ENCODE assay signal across 8 cellular contexts in the genomic region with DNA sequence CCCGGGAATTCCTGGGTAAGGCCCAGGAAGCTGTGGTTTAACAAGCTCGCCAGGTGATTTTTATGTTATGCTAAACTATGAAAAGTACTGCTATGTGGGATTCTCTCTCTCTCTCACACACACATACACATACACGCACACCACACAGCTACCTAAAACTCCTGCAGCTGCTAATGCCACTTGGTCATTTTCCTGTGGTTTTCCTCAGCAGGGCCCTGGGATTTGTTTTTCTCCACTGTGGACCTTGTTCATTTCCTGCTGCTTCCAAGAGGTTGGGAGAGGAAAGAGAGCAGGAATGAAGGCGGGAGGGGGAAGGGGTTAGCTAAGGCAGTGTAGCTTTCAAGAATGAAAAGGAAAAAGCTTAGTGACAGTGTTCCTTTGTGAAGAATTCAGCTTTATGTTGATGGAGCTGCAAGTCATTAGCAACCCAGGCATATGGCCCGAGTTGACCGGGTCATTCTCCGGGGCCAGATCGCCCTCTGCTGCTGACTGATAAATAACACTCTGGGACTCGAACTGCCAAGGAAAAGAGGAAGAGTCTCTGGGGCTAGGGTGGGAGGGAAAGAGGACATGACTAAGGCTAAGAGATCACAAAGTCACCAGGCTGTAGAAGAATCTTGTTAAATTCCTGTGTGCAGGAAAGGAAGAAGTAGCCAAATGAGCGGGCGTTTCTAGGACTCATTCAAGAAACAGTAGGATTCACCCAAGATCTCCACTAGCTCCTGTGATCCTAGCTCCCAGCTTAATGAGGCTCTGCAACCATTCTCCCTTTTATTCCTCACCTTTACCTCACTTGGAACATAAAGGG. TPM values are rescaled to one million over a fixed set of nuclear protein-coding genes. Genes with fewer than 3 reads are reported as not detected.
DNase-seq lines count a peak whose midpoint lies in the region; ATAC-seq lines count a peak whose summit lies in the region.

No MANE protein-coding gene starts in this region.

- H3K27ac Mint-ChIP-seq in activated T-cell treated with anti-CD3 and anti-CD28 coated beads, Interleukin-2, amount 50 U/mL, for 72 hours: peak overlapping the region; percentile 69
- H3K27ac Mint-ChIP-seq in activated naive CD4-positive, alpha-beta T cell treated with anti-CD3 and anti-CD28 coated beads, Interleukin-2, amount 10 ng/mL, durations not matched to agents 7 days and 5 days: no peak overlapping the region

- no peaks in the 10 kb centered on the region for H3K27me3 Mint-ChIP-seq in activated T-cell treated with anti-CD3 and anti-CD28 coated beads, Interleukin-2, amount 50 U/mL, for 72 hours (ENCODE audit: low read depth)
- peaks cover 10% of the 10 kb centered on the region for H3K27me3 Mint-ChIP-seq in activated naive CD4-positive, alpha-beta T cell treated with anti-CD3 and anti-CD28 coated beads, Interleukin-2, amount 10 ng/mL, durations not matched to agents 7 days and 5 days

- no peaks in the 10 kb centered on the region for H3K36me3 ChIP-seq in neuron (ENCODE audit: insufficient read depth, low read length)

- CTCF ChIA-PET in activated naive CD4-positive, alpha-beta T cell treated with anti-CD3 and anti-CD28 coated beads, Interleukin-2, amount 10 ng/mL, durations not matched to agents 7 days and 5 days (lab: Charles Lee): interaction anchor here (0.6 to 2.5 kb wide), 10 partner anchors 14 to 632 kb away, joined by 3 to 17 read pairs (median 6); a partner anchor contains a TSS

- no peaks in the 10 kb centered on the region for H3K9me3 Mint-ChIP-seq in activated T-cell treated with anti-CD3 and anti-CD28 coated beads, Interleukin-2, amount 50 U/mL, for 72 hours
- no peaks in the 10 kb centered on the region for H3K9me3 Mint-ChIP-seq in activated naive CD4-positive, alpha-beta T cell treated with anti-CD3 and anti-CD28 coated beads, Interleukin-2, amount 10 ng/mL, durations not matched to agents 7 days and 5 days

- peak overlapping the region; percentile 35 for H3K4me3 ChIP-seq in neuron (ENCODE audit: low read length)

- H3K4me1 Mint-ChIP-seq in activated T-cell treated with anti-CD3 and anti-CD28 coated beads, Interleukin-2, amount 50 U/mL, for 72 hours (ENCODE audit: low read depth): peaks cover 29% of the 10 kb centered on the region
- H3K4me1 Mint-ChIP-seq in activated naive CD4-positive, alpha-beta T cell treated with anti-CD3 and anti-CD28 coated beads, Interleukin-2, amount 10 ng/mL, durations not matched to agents 7 days and 5 days: peaks cover 50% of the 10 kb centered on the region

- H3K4me1 ChIP-seq in neuron (ENCODE audit: insufficient read depth, low read length): peaks cover 21% of the 10 kb centered on the region

- ATAC-seq in activated T-cell treated with anti-CD3 and anti-CD28 coated beads, Interleukin-2, amount 50 U/mL, for 72 hours (replicated peaks in 1 of 2): peak; percentile 51 to 52
- peak; percentile 72 for ATAC-seq in HG02840 (IDR thresholded peaks at IDR 0.05; ENCODE audit: low FRiP score, unreplicated experiment)
- no peak for ATAC-seq in GM18858 (IDR thresholded peaks at IDR 0.05; ENCODE audit: unreplicated experiment)

- H3K36me3 Mint-ChIP-seq in activated T-cell treated with anti-CD3 and anti-CD28 coated beads, Interleukin-2, amount 50 U/mL, for 72 hours (ENCODE audit: insufficient read depth in 2 of 2): peaks cover 0 to 3% of the 10 kb centered on the region in 2 donors
- H3K36me3 Mint-ChIP-seq in activated naive CD4-positive, alpha-beta T cell treated with anti-CD3 and anti-CD28 coated beads, Interleukin-2, amount 10 ng/mL, durations not matched to agents 7 days and 5 days: peaks cover 3% of the 10 kb centered on the region

- DNase-seq in activated T-cell treated with anti-CD3 and anti-CD28 coated beads, Interleukin-2, amount 50 U/mL, for 72 hours: peak; percentile 29 to 38
- no peak for DNase-seq in activated T-cell treated with anti-CD3 and anti-CD28 coated beads, Interleukin-2, amount 50 U/mL, for 1 hour
- DNase-seq in NCI-H2227 (lab: John Stamatoyannopoulos, UW; ENCODE audit: unreplicated experiment) (peak; percentile 43), glomerular endothelial cell (ENCODE audit: extremely low read depth, low read depth, low spot score) (peak; percentile 82)
- DNase-seq in activated naive CD4-positive, alpha-beta T cell treated with anti-CD3 and anti-CD28 coated beads, Interleukin-2, amount 10 ng/mL, durations not matched to agents 7 days and 5 days: peak; percentile 41

- no peaks in the 10 kb centered on the region for H3K9me3 ChIP-seq in neuron (ENCODE audit: low read length)

- peak overlapping the region; percentile 80 for H2AFZ ChIP-seq in neuron (ENCODE audit: low read depth, low read length)

- H3K4me3 Mint-ChIP-seq in activated T-cell treated with anti-CD3 and anti-CD28 coated beads, Interleukin-2, amount 50 U/mL, for 72 hours: peak overlapping the region in 1 of 2 donors; percentile 17
- no peak overlapping the region for H3K4me3 Mint-ChIP-seq in activated naive CD4-positive, alpha-beta T cell treated with anti-CD3 and anti-CD28 coated beads, Interleukin-2, amount 10 ng/mL, durations not matched to agents 7 days and 5 days

- H3K27me3 ChIP-seq in neuron (ENCODE audit: insufficient read depth, low read length): no peaks in the 10 kb centered on the region

RNA-seq across cellular contexts. Expression of a gene that starts 30.5 kb away (rescaled TPM):
- 10 to 100 TPM; 11.5 to 14.7 TPM for total RNA-seq in activated T-cell treated with anti-CD3 and anti-CD28 coated beads, Interleukin-2, amount 50 U/mL, for 72 hours
- total RNA-seq in glomerular endothelial cell: 7.8 and 20.9 TPM in 2 replicates
